9 cellular contexts compared by ENCODE assay signal in genomic region chr7:43870316-43870715, GRCh38. TPM values are rescaled to one million over a fixed set of nuclear protein-coding genes. Genes with fewer than 3 reads are reported as not detected.
DNase-seq lines count a peak whose midpoint lies in the region; ATAC-seq and TF ChIP-seq lines count a peak whose summit lies in the region.
"Had no signal": no experiment of that assay in that cellular context is flagged by ENCODE, and none has a peak within 500 bp of the region (broad histone marks: within the 10 kb centered on the region; RNA-seq: fewer than 3 reads in every experiment).

No MANE protein-coding gene starts in this region.

- DNase-seq in left ventricle myocardium inferior = no peak
- no peak for DNase-seq in Right ventricle myocardium inferior (ENCODE audit: missing footprints)
- DNase-seq in adipocyte (ENCODE audit: low read depth) = no peak
- DNase-seq in mesothelial cell of epicardium (ENCODE audit: low spot score in 2 of 2, unreplicated experiment in 2 of 2) = no peak
- DNase-seq in upper lobe of right lung = no peak
- DNase-seq: T-helper 9 cell had no signal

- ATAC-seq in Right ventricle myocardium inferior (no peak), upper lobe of right lung (no peak), esophagus mucosa (no peak), GM21619 (IDR thresholded peaks at IDR 0.05; ENCODE audit: unreplicated experiment) (no peak), GM18505 (IDR thresholded peaks at IDR 0.05; ENCODE audit: unreplicated experiment) (no peak)

- H3K4me1 Mint-ChIP-seq in mesothelial cell of epicardium = peaks cover 28% of the 10 kb centered on the region

- H3K27ac Mint-ChIP-seq in mesothelial cell of epicardium = no peak overlapping the region

- no peaks in the 10 kb centered on the region for H3K9me3 Mint-ChIP-seq in mesothelial cell of epicardium

- TF ChIP-seq CTCF in left ventricle myocardium inferior (IDR thresholded peaks at IDR 0.05; ENCODE audit: borderline replicate concordance) (no peak), mesothelial cell of epicardium (IDR thresholded peaks at IDR 0.05; ENCODE audit: unreplicated experiment) (no peak), upper lobe of right lung (IDR thresholded peaks at IDR 0.05) (no peak)

- H3K9ac ChIP-seq in adipocyte (ENCODE audit: low read length) = peak overlapping the region; percentile 96

- H3K36me3 Mint-ChIP-seq in mesothelial cell of epicardium = peaks cover 16% of the 10 kb centered on the region

- H3K9me3 ChIP-seq in left ventricle myocardium inferior (replicated peaks) = no peaks in the 10 kb centered on the region
- no peaks in the 10 kb centered on the region for H3K9me3 ChIP-seq in adipocyte (ENCODE audit: control insufficient read depth, low read length)
- H3K9me3 ChIP-seq in upper lobe of right lung = no peaks in the 10 kb centered on the region

- H3K27ac ChIP-seq in left ventricle myocardium inferior (replicated peaks) (peak overlapping the region; percentile 86), upper lobe of right lung (peak overlapping the region; percentile 83)

- H3K36me3 ChIP-seq in left ventricle myocardium inferior (peaks cover 31% of the 10 kb centered on the region), adipocyte (ENCODE audit: control insufficient read depth, insufficient read depth, low read length, severe bottlenecking) (peaks cover 21% of the 10 kb centered on the region), upper lobe of right lung (peaks cover 17% of the 10 kb centered on the region)

- H3K27me3 ChIP-seq in left ventricle myocardium inferior (ENCODE audit: low read depth) (no peaks in the 10 kb centered on the region), adipocyte (replicated peaks; ENCODE audit: control insufficient read depth, insufficient read depth, low read length) (no peaks in the 10 kb centered on the region), upper lobe of right lung (no peaks in the 10 kb centered on the region)

- peaks cover 2% of the 10 kb centered on the region for H3K27me3 Mint-ChIP-seq in mesothelial cell of epicardium (ENCODE audit: low read depth)

- H3K4me1 ChIP-seq in left ventricle myocardium inferior = peaks cover 47% of the 10 kb centered on the region
- H3K4me1 ChIP-seq in adipocyte (ENCODE audit: control insufficient read depth, insufficient read depth, low read length) = peaks cover 47% of the 10 kb centered on the region
- peaks cover 16% of the 10 kb centered on the region for H3K4me1 ChIP-seq in upper lobe of right lung

- peak overlapping the region; percentile 78 for H3K4me3 Mint-ChIP-seq in mesothelial cell of epicardium

- H3K4me3 ChIP-seq in left ventricle myocardium inferior (peak overlapping the region; percentile 79), adipocyte (ENCODE audit: low read length) (peak overlapping the region; percentile 88), upper lobe of right lung (peak overlapping the region; percentile 72)

- TF ChIP-seq POLR2A in GM18505 (IDR thresholded peaks at IDR 0.05; ENCODE audit: borderline replicate concordance, extremely low read depth, insufficient read depth, insufficient read length) = no peak

- intact Hi-C loops in left ventricle myocardium inferior (cut with micrococcal nuclease) = no loop called here
- intact Hi-C loops in Right ventricle myocardium inferior (cut with DNase I) = no loop called here
- intact Hi-C loops in upper lobe of right lung (cut with DNase I) = no loop called here

RNA-seq across cellular contexts. Expression of gene MRPS24, which starts 1.0 kb away (rescaled TPM):
- total RNA-seq in left ventricle myocardium inferior (167 TPM), Right ventricle myocardium inferior (193 TPM), mesothelial cell of epicardium (59.4 to 66.6 TPM (median 65.5 TPM) in 3 replicates), upper lobe of right lung (61.5 TPM), esophagus mucosa (123 TPM)

RNA-seq across cellular contexts. Expression of gene URGCP, which starts 36.1 kb away (rescaled TPM):
- total RNA-seq in left ventricle myocardium inferior (39.6 TPM), Right ventricle myocardium inferior (44.4 TPM), mesothelial cell of epicardium (36.8 to 42.5 TPM (median 38.8 TPM) in 3 replicates), upper lobe of right lung (29.1 TPM), esophagus mucosa (20.6 TPM)

RNA-seq across cellular contexts. Expression of gene UBE2D4, which starts 55.9 kb away (rescaled TPM):
- 44.9 TPM for total RNA-seq in left ventricle myocardium inferior
- 51.2 TPM for total RNA-seq in Right ventricle myocardium inferior
- total RNA-seq in mesothelial cell of epicardium = 8.9 to 10.1 TPM (median 10.1 TPM) in 3 replicates
- total RNA-seq in upper lobe of right lung = 27.2 TPM
- 9.2 TPM for total RNA-seq in esophagus mucosa
